Comparison of ENCODE assay signal across 1 cellular context in the genomic region with DNA sequence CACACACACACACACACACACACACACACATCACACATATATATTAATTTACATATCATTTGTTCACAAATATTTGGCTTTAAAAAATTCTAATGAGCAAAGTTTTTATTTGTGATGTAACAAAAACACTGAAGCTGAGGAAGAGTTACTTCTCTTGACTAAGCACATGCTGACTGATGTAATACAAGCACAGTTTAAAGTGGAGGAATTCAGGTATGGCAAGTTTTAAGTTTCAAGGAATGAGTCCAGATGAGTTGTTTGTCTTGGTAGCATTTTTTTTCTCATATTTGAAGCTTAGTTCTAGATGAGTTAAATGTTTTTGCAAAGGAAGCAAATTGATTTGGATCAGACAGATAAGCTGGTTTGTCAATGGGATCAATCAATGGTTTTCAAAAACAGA.
TF ChIP-seq lines count a peak whose summit lies in the region.

No MANE protein-coding gene starts in this region.

TF ChIP-seq in H1, 55 proteins besides CTCF, POLR2A, EP300 and RAD21:
- TF ChIP-seq RBBP5 (IDR thresholded peaks at IDR 0.05; ENCODE audit: borderline replicate concordance, low read depth, low read length) (no peak), EGR1 (IDR thresholded peaks at IDR 0.05; ENCODE audit: borderline replicate concordance, low read depth, low read length) (no peak), SIRT6 (IDR thresholded peaks at IDR 0.05; ENCODE audit: low read length) (no peak), KDM1A (IDR thresholded peaks at IDR 0.05; ENCODE audit: borderline replicate concordance, low read length) (no peak), HDAC2 (IDR thresholded peaks at IDR 0.05; ENCODE audit: borderline replicate concordance in 1 of 2, low read depth in 2 of 2, low read length in 2 of 2) (no peak), SIX5 (IDR thresholded peaks at IDR 0.05; ENCODE audit: low read depth, low read length) (no peak), SP1 (IDR thresholded peaks at IDR 0.05; ENCODE audit: low read depth, low read length) (no peak), BCL11A (IDR thresholded peaks at IDR 0.05; ENCODE audit: low read depth in 2 of 2, low read length in 2 of 2) (no peak), RNF2 (IDR thresholded peaks at IDR 0.05; ENCODE audit: borderline replicate concordance, low read depth, low read length, missing control alignments, poor library complexity, severe bottlenecking) (no peak), TBP (IDR thresholded peaks at IDR 0.05; ENCODE audit: low read depth, low read length) (no peak), JUN (IDR thresholded peaks at IDR 0.05; ENCODE audit: low read depth, low read length) (no peak), BRCA1 (IDR thresholded peaks at IDR 0.05; ENCODE audit: low read depth, low read length) (no peak), SUZ12 (IDR thresholded peaks at IDR 0.05; ENCODE audit: low read length) (no peak), SP2 (IDR thresholded peaks at IDR 0.05; ENCODE audit: low read length) (no peak), PHF8 (conservative IDR thresholded peaks at IDR 0.05; ENCODE audit: low read depth, low read length) (no peak), CTBP2 (IDR thresholded peaks at IDR 0.05; ENCODE audit: borderline replicate concordance, insufficient read depth, insufficient read length, low read length) (no peak)
- TF ChIP-seq, protein P1, sequence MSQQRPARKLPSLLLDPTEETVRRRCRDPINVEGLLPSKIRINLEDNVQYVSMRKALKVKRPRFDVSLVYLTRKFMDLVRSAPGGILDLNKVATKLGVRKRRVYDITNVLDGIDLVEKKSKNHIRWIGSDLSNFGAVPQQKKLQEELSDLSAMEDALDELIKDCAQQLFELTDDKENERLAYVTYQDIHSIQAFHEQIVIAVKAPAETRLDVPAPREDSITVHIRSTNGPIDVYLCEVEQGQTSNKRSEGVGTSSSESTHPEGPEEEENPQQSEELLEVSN (IDR thresholded peaks at IDR 0.05) = no peak
TF ChIP-seq in H1: peak in this region for 0.
